In genomic region chr4:153223935-153224334, GRCh38 we compare ENCODE assay signal across 8 cellular contexts. TPM values are rescaled to one million over a fixed set of nuclear protein-coding genes. Genes with fewer than 3 reads are reported as not detected.
DNase-seq lines count a peak whose midpoint lies in the region; ATAC-seq lines count a peak whose summit lies in the region.

No MANE protein-coding gene starts in this region.

- peak overlapping the region; percentile 50 for H3K4me3 Mint-ChIP-seq in activated naive CD8-positive, alpha-beta T cell treated with anti-CD3 and anti-CD28 coated beads for 36 hours
- H3K4me3 Mint-ChIP-seq in stimulated activated naive B cell treated with anti-CD40 and anti-IgM and Interleukin-4, amounts not matched to agents 10 μg/mL and 1 μg/mL and 100 μg/mL, for 72 hours, result peak overlapping the region; percentile 38 to 56

- peaks cover 9% of the 10 kb centered on the region for H3K36me3 Mint-ChIP-seq in activated naive CD8-positive, alpha-beta T cell treated with anti-CD3 and anti-CD28 coated beads for 36 hours
- peaks cover 0 to 8% of the 10 kb centered on the region in 2 donors for H3K36me3 Mint-ChIP-seq in stimulated activated naive B cell treated with anti-CD40 and anti-IgM and Interleukin-4, amounts not matched to agents 10 μg/mL and 1 μg/mL and 100 μg/mL, for 72 hours

- peak; percentile 32 for DNase-seq in NCI-H2196 (lab: John Stamatoyannopoulos, UW; ENCODE audit: unreplicated experiment)
- no peak for DNase-seq in NCI-H2196 treated with DMSO at 0.1 percent for 48 hours (lab: John Stamatoyannopoulos, UW; ENCODE audit: unreplicated experiment)
- DNase-seq in activated naive CD8-positive, alpha-beta T cell treated with anti-CD3 and anti-CD28 coated beads for 36 hours, result no peak
- DNase-seq in iris pigment epithelial cell (ENCODE audit: low read depth), result peak; percentile 56
- DNase-seq in stimulated activated naive B cell treated with anti-CD40 and anti-IgM and Interleukin-4, amounts not matched to agents 10 μg/mL and 1 μg/mL and 100 μg/mL, for 72 hours, result no peak
- DNase-seq in NCI-H526 treated with DMSO at 0.1 percent for 48 hours (lab: John Stamatoyannopoulos, UW), result no peak
- no peak for DNase-seq in iPS-NIHi7 (ENCODE audit: extremely low spot score)
- DNase-seq in NCI-H1048 (lab: John Stamatoyannopoulos, UW), result no peak

- H3K4me1 Mint-ChIP-seq in activated naive CD8-positive, alpha-beta T cell treated with anti-CD3 and anti-CD28 coated beads for 36 hours, result peaks cover 42% of the 10 kb centered on the region
- peaks cover 35 to 65% of the 10 kb centered on the region in 2 donors for H3K4me1 Mint-ChIP-seq in stimulated activated naive B cell treated with anti-CD40 and anti-IgM and Interleukin-4, amounts not matched to agents 10 μg/mL and 1 μg/mL and 100 μg/mL, for 72 hours

- H3K27me3 Mint-ChIP-seq in activated naive CD8-positive, alpha-beta T cell treated with anti-CD3 and anti-CD28 coated beads for 36 hours, result peaks cover 32% of the 10 kb centered on the region
- H3K27me3 Mint-ChIP-seq in stimulated activated naive B cell treated with anti-CD40 and anti-IgM and Interleukin-4, amounts not matched to agents 10 μg/mL and 1 μg/mL and 100 μg/mL, for 72 hours, result peaks cover 6 to 13% of the 10 kb centered on the region in 2 donors

- H3K27ac Mint-ChIP-seq in activated naive CD8-positive, alpha-beta T cell treated with anti-CD3 and anti-CD28 coated beads for 36 hours, result no peak overlapping the region
- no peak overlapping the region for H3K27ac Mint-ChIP-seq in stimulated activated naive B cell treated with anti-CD40 and anti-IgM and Interleukin-4, amounts not matched to agents 10 μg/mL and 1 μg/mL and 100 μg/mL, for 72 hours

- peaks cover 9% of the 10 kb centered on the region for H3K9me3 Mint-ChIP-seq in activated naive CD8-positive, alpha-beta T cell treated with anti-CD3 and anti-CD28 coated beads for 36 hours
- peaks cover 5 to 6% of the 10 kb centered on the region in 2 donors for H3K9me3 Mint-ChIP-seq in stimulated activated naive B cell treated with anti-CD40 and anti-IgM and Interleukin-4, amounts not matched to agents 10 μg/mL and 1 μg/mL and 100 μg/mL, for 72 hours

- peak; percentile 19 to 25 for ATAC-seq in stimulated activated naive B cell treated with anti-CD40 and anti-IgM and Interleukin-4, amounts not matched to agents 10 μg/mL and 1 μg/mL and 100 μg/mL, for 72 hours (replicated peaks)

RNA-seq across cellular contexts. Expression of gene TRIM2, which starts 19.7 kb away (rescaled TPM):
- under 1 TPM; 0.54 to 0.76 TPM for total RNA-seq in activated naive CD8-positive, alpha-beta T cell treated with anti-CD3 and anti-CD28 coated beads for 36 hours

Comparison
In these comparisons a context has a peak if more than half of its experiments do, and no peak if none do; other contexts are left out.
1. DNase-seq: peak in NCI-H2196 (single experiment) and iris pigment epithelial cell (single experiment); none in NCI-H2196 treated with DMSO at 0.1 percent for 48 hours (single experiment), activated naive CD8-positive, alpha-beta T cell treated with anti-CD3 and anti-CD28 coated beads for 36 hours (single experiment), stimulated activated naive B cell treated with anti-CD40 and anti-IgM and Interleukin-4, amounts not matched to agents 10 μg/mL and 1 μg/mL and 100 μg/mL, for 72 hours (single experiment), NCI-H526 treated with DMSO at 0.1 percent for 48 hours (single experiment), iPS-NIHi7 (single experiment) and NCI-H1048 (single experiment).